Comparison of ENCODE assay signal across 8 cellular contexts in genomic region chr14:61569783-61570182, GRCh38.
A peak's percentile ranks its signal among the peaks of the same experiment; 100 is the strongest.
DNase-seq lines count a peak whose midpoint lies in the region; ATAC-seq, FAIRE-seq and TF ChIP-seq lines count a peak whose summit lies in the region.

No MANE protein-coding gene starts in this region.

- H3K36me3 ChIP-seq in colonic mucosa: no peaks in the 10 kb centered on the region

- peak overlapping the region in 1 of 2 donors; percentile 76 for H3K9ac ChIP-seq in colonic mucosa (ENCODE audit: low read depth in 2 of 2, low read length in 2 of 2)

- no peaks in the 10 kb centered on the region for H3K27me3 ChIP-seq in colonic mucosa

- peaks cover 92% of the 10 kb centered on the region for H3K4me1 Mint-ChIP-seq in osteocyte (ENCODE audit: unreplicated experiment)

- ATAC-seq in GM21723 (IDR thresholded peaks at IDR 0.05; ENCODE audit: unreplicated experiment) (no peak), HG03175 (IDR thresholded peaks at IDR 0.05; ENCODE audit: unreplicated experiment) (no peak)

- no peaks in the 10 kb centered on the region for H3K36me3 Mint-ChIP-seq in osteocyte (ENCODE audit: unreplicated experiment)

- H3K4me3 Mint-ChIP-seq in osteocyte (ENCODE audit: unreplicated experiment): no peak overlapping the region

- TF ChIP-seq POLR2A in H54 (IDR thresholded peaks at IDR 0.05; ENCODE audit: low read depth, low read length): no peak

- H3K4me3 ChIP-seq in colonic mucosa: no peak overlapping the region

- no peaks in the 10 kb centered on the region for H3K9me3 ChIP-seq in colonic mucosa

- DNase-seq in H54 (ENCODE audit: insufficient read length, low spot score) (peak; percentile 65), SKM-1 (lab: John Stamatoyannopoulos, UW; ENCODE audit: unreplicated experiment) (peak; percentile 46), colonic mucosa (no peak), osteocyte (ENCODE audit: extremely low spot score, unreplicated experiment) (no peak), NCI-H524 (lab: John Stamatoyannopoulos, UW) (no peak)
- no peak for DNase-seq in activated CD4-positive, CD25-positive, alpha-beta regulatory T cell (lab: John Stamatoyannopoulos, UW)

- peak; percentile 98 for FAIRE-seq in H54 (lab: Jason Lieb, UNC)

- H3K27me3 Mint-ChIP-seq in osteocyte (ENCODE audit: unreplicated experiment): no peaks in the 10 kb centered on the region

- H3K27ac ChIP-seq in colonic mucosa: peak overlapping the region; percentile 13

- peaks cover 11% of the 10 kb centered on the region for H3K4me1 ChIP-seq in colonic mucosa

- no peak for TF ChIP-seq CTCF in colonic mucosa (IDR thresholded peaks at IDR 0.05)
- TF ChIP-seq CTCF in osteocyte (IDR thresholded peaks at IDR 0.05): no peak

- H3K9me3 Mint-ChIP-seq in osteocyte (ENCODE audit: unreplicated experiment): peaks cover 3% of the 10 kb centered on the region

- H3K27ac Mint-ChIP-seq in osteocyte (ENCODE audit: unreplicated experiment): peak overlapping the region; percentile 73

- intact Hi-C loops in colonic mucosa (cut with DNase I): no loop called here

Comparison
In these comparisons a context has a peak if more than half of its experiments do, and no peak if none do; other contexts are left out.
1. DNase-seq: peak in H54 (single experiment) and SKM-1 (single experiment); none in colonic mucosa (single experiment), osteocyte (single experiment), activated CD4-positive, CD25-positive, alpha-beta regulatory T cell (0 of 4) and NCI-H524 (0 of 2).